8 cellular contexts compared by ENCODE assay signal in the genomic region with DNA sequence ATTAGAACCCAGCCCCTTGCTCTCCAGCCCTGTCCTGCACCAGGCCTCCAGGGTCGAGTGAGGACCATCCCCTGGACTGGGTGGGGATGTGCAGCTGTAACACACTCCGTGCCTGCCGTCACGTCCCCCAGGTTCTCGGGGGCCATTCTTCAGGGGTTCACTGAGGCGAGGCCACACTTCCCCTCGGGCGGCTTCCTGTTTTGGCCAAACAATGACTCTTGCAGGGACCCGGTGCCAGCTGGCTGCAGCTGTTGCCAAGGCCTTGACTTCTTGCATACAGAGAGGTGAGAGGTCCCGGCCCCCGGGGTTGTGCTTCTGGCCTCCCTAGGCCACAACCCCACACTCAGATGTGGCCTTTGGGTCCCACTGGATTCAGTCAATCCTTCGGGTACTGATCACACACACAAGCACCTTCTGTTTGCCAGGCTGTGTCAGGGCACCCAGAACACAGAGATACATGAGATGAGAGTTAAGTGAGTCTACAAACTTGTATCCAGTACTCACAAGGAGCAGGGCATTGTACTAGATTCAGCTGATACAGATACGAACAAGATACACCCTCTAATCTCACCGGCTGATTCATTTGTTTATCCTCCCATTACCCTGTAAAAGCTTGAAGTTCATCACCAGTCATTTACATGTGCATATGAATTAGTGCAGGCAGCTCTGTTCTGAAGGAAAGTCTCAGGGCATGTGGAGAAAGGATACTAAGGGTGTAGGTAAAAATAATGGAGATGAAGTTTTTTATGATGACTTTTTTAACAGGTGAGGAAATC. TPM values are rescaled to one million over a fixed set of nuclear protein-coding genes. Genes with fewer than 3 reads are reported as not detected.
A peak's percentile ranks its signal among the peaks of the same experiment; 100 is the strongest.
DNase-seq lines count a peak whose midpoint lies in the region; ATAC-seq, FAIRE-seq and TF ChIP-seq lines count a peak whose summit lies in the region.

No MANE protein-coding gene starts in this region.

- ATAC-seq in GM21423 (IDR thresholded peaks at IDR 0.05; ENCODE audit: unreplicated experiment) (peak; percentile 85), HG03571 (IDR thresholded peaks at IDR 0.05; ENCODE audit: unreplicated experiment) (peak; percentile 74)

- H3K4me3 ChIP-seq in left ventricle myocardium inferior, result no peak overlapping the region
- no peak overlapping the region for H3K4me3 ChIP-seq in esophagus squamous epithelium

- TF ChIP-seq CTCF in left ventricle myocardium inferior (IDR thresholded peaks at IDR 0.05; ENCODE audit: borderline replicate concordance) (no peak), esophagus squamous epithelium (IDR thresholded peaks at IDR 0.05) (no peak)

- H3K4me1 ChIP-seq in left ventricle myocardium inferior (peaks cover 37% of the 10 kb centered on the region), esophagus squamous epithelium (peaks cover 0 to 18% (median 12%) of the 10 kb centered on the region in 3 donors)

- no peaks in the 10 kb centered on the region for H3K9me3 ChIP-seq in left ventricle myocardium inferior (replicated peaks)
- no peaks in the 10 kb centered on the region for H3K9me3 ChIP-seq in esophagus squamous epithelium

- intact Hi-C loops in left ventricle myocardium inferior (cut with micrococcal nuclease), result no loop called here
- intact Hi-C loops in esophagus squamous epithelium (cut with DNase I), result no loop called here

- peak overlapping the region; percentile 70 for H3K27ac ChIP-seq in left ventricle myocardium inferior (replicated peaks)
- H3K27ac ChIP-seq in esophagus squamous epithelium, result peak overlapping the region in 2 of 4 donors; percentile 27 to 64

- H3K36me3 ChIP-seq in left ventricle myocardium inferior (no peaks in the 10 kb centered on the region), esophagus squamous epithelium (no peaks in the 10 kb centered on the region)

- no peak for DNase-seq in GM12892 (ENCODE audit: insufficient read length)
- DNase-seq in left ventricle myocardium inferior, result peak; percentile 78
- DNase-seq in UCSD-AML1 (lab: John Stamatoyannopoulos, UW; ENCODE audit: unreplicated experiment), result no peak
- no peak for DNase-seq in activated gamma-delta T cell treated with Interleukin-2 at 50 U/mL for 16 hours
- DNase-seq in esophagus squamous epithelium (lab: John Stamatoyannopoulos, UW), result no peak
- no peak for DNase-seq in iPS-NIHi11 (ENCODE audit: low spot score)

- peak; percentile 86 for FAIRE-seq in GM12892 (lab: Jason Lieb, UNC)

- H3K27me3 ChIP-seq in left ventricle myocardium inferior (ENCODE audit: low read depth), result no peaks in the 10 kb centered on the region
- peaks cover 0 to 13% (median 0%) of the 10 kb centered on the region in 4 donors for H3K27me3 ChIP-seq in esophagus squamous epithelium

- no peak; the same call in 1 of the 2 replicates for TF ChIP-seq POLR2A in GM12892 (IDR thresholded peaks at IDR 0.05; ENCODE audit: low read depth, low read length)
- TF ChIP-seq POLR2A in esophagus squamous epithelium (IDR thresholded peaks at IDR 0.05), result no peak

- 50 to 55% methylated on average over 5 to 11 of the region's 14 CpGs for WGBS in esophagus squamous epithelium, 2 donors

RNA-seq across cellular contexts. Expression of a gene that starts 32.9 kb away (rescaled TPM):
- polyA plus RNA-seq in GM12892 (2012; ENCODE audit: missing spikeins), result 5.1 TPM
- total RNA-seq in left ventricle myocardium inferior (35.1 TPM), esophagus squamous epithelium (10 to 100 TPM in 2 of 4 donors, 1 to 10 TPM in 2; 3.0 to 23.4 (median 8.5) TPM)
